In genomic region chr13:87368639-87369038, GRCh38 we compare ENCODE assay signal across 29 cellular contexts.
"Had no signal": no experiment of that assay in that cellular context is flagged by ENCODE, and none has a peak within 500 bp of the region (broad histone marks: within the 10 kb centered on the region; RNA-seq: fewer than 3 reads in every experiment).

No MANE protein-coding gene starts in this region.

- H3K4me3 ChIP-seq: colonic mucosa, coronary artery, dorsolateral prefrontal cortex, esophagus muscularis mucosa, esophagus squamous epithelium, gastrocnemius medialis, gastroesophageal sphincter, heart left ventricle, heart right ventricle, hepatocyte had no signal

- ATAC-seq: effector memory CD8-positive, alpha-beta T cell; esophagus mucosa; foreskin keratinocyte; gastrocnemius medialis; gastroesophageal sphincter; heart left ventricle; heart right ventricle had no signal

- H2AFZ ChIP-seq: hepatocyte had no signal

- H3K9me3 ChIP-seq: colonic mucosa, gastrocnemius medialis had no signal

- H3K36me3 ChIP-seq: colonic mucosa, esophagus muscularis mucosa, esophagus squamous epithelium, gastrocnemius medialis, gastroesophageal sphincter, heart left ventricle, heart right ventricle had no signal

- H3K4me2 ChIP-seq: hepatocyte had no signal

- DNase-seq: colonic mucosa; cortex of kidney; dermis blood vessel endothelial cell; dorsolateral prefrontal cortex; effector CD4-positive, alpha-beta T cell; effector CD8-positive, alpha-beta T cell; effector memory CD4-positive, alpha-beta T cell; effector memory CD8-positive, alpha-beta T cell; endodermal cell; erythroblast; esophagus squamous epithelium; foreskin fibroblast; foreskin keratinocyte; foreskin melanocyte; gastrocnemius medialis; glutamatergic neuron; head of caudate nucleus; heart left ventricle; heart right ventricle had no signal

- H3K79me2 ChIP-seq: hepatocyte had no signal

- H3K27ac ChIP-seq: colonic mucosa, coronary artery, dorsolateral prefrontal cortex, epithelial cell of prostate, esophagus muscularis mucosa, esophagus squamous epithelium, foreskin keratinocyte, gastrocnemius medialis, gastroesophageal sphincter, heart left ventricle, heart right ventricle, hepatocyte had no signal

- H3K4me1 ChIP-seq: colonic mucosa, esophagus muscularis mucosa, esophagus squamous epithelium, foreskin keratinocyte, gastrocnemius medialis, gastroesophageal sphincter, heart left ventricle, heart right ventricle had no signal

- FAIRE-seq: colon, endometrium, endothelial cell of umbilical vein, frontal cortex had no signal
